Comparison of ENCODE assay signal across 1 cellular context in genomic region chr3:32835943-32836342, GRCh38.
TF ChIP-seq lines count a peak whose summit lies in the region.

No MANE protein-coding gene starts in this region.

TF ChIP-seq in WTC11, 78 proteins besides CTCF, POLR2A, EP300 and RAD21 (continued from another document):
- TF ChIP-seq FOXK1 (CRISPR knock-in tag; IDR thresholded peaks at IDR 0.05) = peak; percentile 49; the same call in 1 of the 2 replicates
- peak; percentile 40; the same call in 1 of the 2 replicates for TF ChIP-seq MYBL2 (CRISPR knock-in tag; IDR thresholded peaks at IDR 0.05)
- no peak for TF ChIP-seq RORB (CRISPR knock-in tag; IDR thresholded peaks at IDR 0.05)
- TF ChIP-seq NFATC4 (CRISPR knock-in tag; IDR thresholded peaks at IDR 0.05) = no peak
- TF ChIP-seq TEAD1 (CRISPR knock-in tag; IDR thresholded peaks at IDR 0.05) = peak; percentile 72; the same call in 1 of the 2 replicates
- TF ChIP-seq FOXP1 (CRISPR knock-in tag; IDR thresholded peaks at IDR 0.05; ENCODE audit: borderline replicate concordance) = no peak
- TF ChIP-seq IRF1 (CRISPR knock-in tag; IDR thresholded peaks at IDR 0.05) = no peak
- TF ChIP-seq MAX (CRISPR knock-in tag; IDR thresholded peaks at IDR 0.05) = peak; percentile 36; the same call in 1 of the 2 replicates
- no peak for TF ChIP-seq GRHL2 (CRISPR knock-in tag; IDR thresholded peaks at IDR 0.05; ENCODE audit: insufficient replicate concordance, severe bottlenecking)
- TF ChIP-seq ZNF423 (CRISPR knock-in tag; IDR thresholded peaks at IDR 0.05) = peak; percentile 87
- TF ChIP-seq, protein P1, sequence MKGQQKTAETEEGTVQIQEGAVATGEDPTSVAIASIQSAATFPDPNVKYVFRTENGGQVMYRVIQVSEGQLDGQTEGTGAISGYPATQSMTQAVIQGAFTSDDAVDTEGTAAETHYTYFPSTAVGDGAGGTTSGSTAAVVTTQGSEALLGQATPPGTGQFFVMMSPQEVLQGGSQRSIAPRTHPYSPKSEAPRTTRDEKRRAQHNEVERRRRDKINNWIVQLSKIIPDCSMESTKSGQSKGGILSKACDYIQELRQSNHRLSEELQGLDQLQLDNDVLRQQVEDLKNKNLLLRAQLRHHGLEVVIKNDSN (CRISPR knock-in tag; IDR thresholded peaks at IDR 0.05) = no peak
- TF ChIP-seq NFYB (CRISPR knock-in tag; conservative IDR thresholded peaks at IDR 0.05; ENCODE audit: low read depth) = no peak
- 0 out of 2 replicates have a peak, but pooled peaks have one; percentile 68 for TF ChIP-seq ZBTB43 (CRISPR knock-in tag; IDR thresholded peaks at IDR 0.05)
- TF ChIP-seq SP1 (CRISPR knock-in tag; conservative IDR thresholded peaks at IDR 0.05) = peak; percentile 64
TF ChIP-seq in WTC11: peak in this region for 10.
